Comparison of ENCODE assay signal across 34 cellular contexts in genomic region chr16:46873201-46873600, GRCh38.
"Had no signal": no experiment of that assay in that cellular context is flagged by ENCODE, and none has a peak within 500 bp of the region (broad histone marks: within the 10 kb centered on the region; RNA-seq: fewer than 3 reads in every experiment).

No MANE protein-coding gene starts in this region.

- H3K27me3 ChIP-seq: MG63 had no signal

- H3K9me3 ChIP-seq: MG63 had no signal

- H3K9ac ChIP-seq: KMS-11 had no signal

- H3K4me3 ChIP-seq: MG63 had no signal

- DNase-seq: Karpas-422, Kasumi-1, MG63, MM.1S, MV-4-11, NCI-H1048, NCI-H1092, NCI-H1092 treated with DMSO at 0.1 percent for 48 hours, NCI-H1105, NCI-H1105 treated with DMSO at 0.1 percent for 48 hours, NCI-H1417, NCI-H1417 treated with DMSO at 0.1 percent for 48 hours, NCI-H1436, NCI-H1436 treated with DMSO at 0.1 percent for 48 hours, NCI-H146, NCI-H1694, NCI-H1694 treated with DMSO at 0.1 percent for 48 hours, NCI-H187, NCI-H187 treated with DMSO at 0.1 percent for 48 hours, NCI-H1930, NCI-H2029, NCI-H2029 treated with DMSO at 0.1 percent for 48 hours, NCI-H2081, NCI-H2081 treated with DMSO at 0.1 percent for 48 hours, NCI-H2107, NCI-H2171, NCI-H2171 treated with DMSO at 0.1 percent for 48 hours, NCI-H2227 treated with DMSO at 0.1 percent for 48 hours, NCI-H226, NCI-H345, NCI-H446, NCI-H446 treated with DMSO at 0.1 percent for 48 hours, NCI-H510A had no signal

- H3K27ac ChIP-seq: KMS-11 had no signal

- H3K36me3 ChIP-seq: MG63 had no signal
